In the genomic region with DNA sequence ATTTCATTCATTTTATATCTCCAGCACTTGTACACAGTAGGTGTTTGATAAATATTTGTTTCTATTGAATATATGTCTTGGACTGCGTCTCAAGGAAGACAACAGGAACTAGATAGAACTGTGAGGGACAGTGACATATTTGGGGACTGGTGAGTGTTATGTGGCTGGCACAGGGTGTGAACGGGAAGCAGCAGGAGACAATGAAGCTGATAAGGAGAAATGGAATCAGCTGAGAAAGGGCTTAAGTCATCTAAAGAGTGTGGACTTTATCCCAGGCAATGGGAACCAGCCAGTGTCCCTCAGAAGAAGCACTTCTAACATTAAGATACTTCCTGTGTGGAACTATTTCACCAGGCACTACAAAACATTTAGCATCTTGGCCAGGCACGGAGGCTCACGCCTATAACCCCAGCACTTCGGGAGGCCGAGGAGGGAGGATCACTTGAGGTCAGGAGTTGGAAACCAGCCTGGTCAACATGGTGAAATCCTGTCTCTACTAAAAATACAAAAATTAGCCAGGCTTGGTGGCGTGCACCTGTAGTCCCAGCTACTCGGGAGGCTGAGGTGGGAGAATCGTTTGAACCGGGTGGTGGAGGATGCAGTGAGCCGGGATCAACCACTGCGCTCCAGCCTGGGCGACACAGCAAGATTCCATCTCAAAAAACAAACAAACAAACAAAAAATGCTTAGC, we compare ENCODE assay signal across 22 cellular contexts. TPM values are rescaled to one million over a fixed set of nuclear protein-coding genes. Genes with fewer than 3 reads are reported as not detected.
A peak's percentile ranks its signal among the peaks of the same experiment; 100 is the strongest.
DNase-seq lines count a peak whose midpoint lies in the region; ATAC-seq, FAIRE-seq and TF ChIP-seq lines count a peak whose summit lies in the region.
"Had no signal": no experiment of that assay in that cellular context is flagged by ENCODE, and none has a peak within 500 bp of the region (broad histone marks: within the 10 kb centered on the region; RNA-seq: fewer than 3 reads in every experiment).

No MANE protein-coding gene starts in this region.

- H3K4me3 ChIP-seq in cardiac muscle cell: no peak overlapping the region
- H3K4me3 ChIP-seq in right atrium auricular region: no peak overlapping the region
- H3K4me3 ChIP-seq in tibial artery: no peak overlapping the region
- H3K4me3 ChIP-seq: colonic mucosa, GM12878, K562, sigmoid colon, vagina had no signal

- no peak for FAIRE-seq in GM12891 (lab: Jason Lieb, UNC)
- FAIRE-seq: GM12878, K562 had no signal

- no peak for TF ChIP-seq CTCF in cardiac muscle cell (IDR thresholded peaks at IDR 0.05; ENCODE audit: low read depth, low read length)
- no peak for TF ChIP-seq CTCF in right atrium auricular region (IDR thresholded peaks at IDR 0.05)
- no peak for TF ChIP-seq CTCF in tibial artery (IDR thresholded peaks at IDR 0.05)

- intact Hi-C loops in tibial artery (cut with DNase I; ENCODE audit: low total_unique reads): no loop called here

- peaks cover 12% of the 10 kb centered on the region for H3K36me3 Mint-ChIP-seq in T-helper 17 cell (ENCODE audit: low read depth)
- peaks cover 64% of the 10 kb centered on the region for H3K36me3 Mint-ChIP-seq in stimulated activated memory B cell treated with anti-CD40 and anti-IgM and Interleukin-4, amounts not matched to agents 10 μg/mL and 1 μg/mL and 100 μg/mL, for 72 hours

- no peaks in the 10 kb centered on the region for H3K9me3 ChIP-seq in cardiac muscle cell (ENCODE audit: low read depth)
- H3K9me3 ChIP-seq in right atrium auricular region: no peaks in the 10 kb centered on the region
- no peaks in the 10 kb centered on the region for H3K9me3 ChIP-seq in T-helper 17 cell (ENCODE audit: control insufficient read depth, low read length, poor library complexity, severe bottlenecking)
- H3K9me3 ChIP-seq in tibial artery: no peaks in the 10 kb centered on the region
- H3K9me3 ChIP-seq: colonic mucosa, sigmoid colon, vagina had no signal

- no peaks in the 10 kb centered on the region for H3K9me3 Mint-ChIP-seq in stimulated activated memory B cell treated with anti-CD40 and anti-IgM and Interleukin-4, amounts not matched to agents 10 μg/mL and 1 μg/mL and 100 μg/mL, for 72 hours
- H3K9me3 Mint-ChIP-seq: activated naive CD4-positive, alpha-beta T cell treated with anti-CD3 and anti-CD28 coated beads for 36 hours had no signal

- H3K27me3 ChIP-seq in cardiac muscle cell (no peaks in the 10 kb centered on the region), right atrium auricular region (no peaks in the 10 kb centered on the region), tibial artery (no peaks in the 10 kb centered on the region)
- H3K27me3 ChIP-seq: colonic mucosa, foreskin keratinocyte, sigmoid colon, vagina had no signal

- H3K27ac ChIP-seq in cardiac muscle cell: peak overlapping the region; percentile 43
- H3K27ac ChIP-seq in right atrium auricular region: no peak overlapping the region
- peak overlapping the region in 1 of 2 donors; percentile 78 for H3K27ac ChIP-seq in tibial artery
- H3K27ac ChIP-seq: colonic mucosa, epithelial cell of prostate, foreskin keratinocyte, sigmoid colon, vagina had no signal

- TF ChIP-seq POLR2A in GM12891 (IDR thresholded peaks at IDR 0.05; ENCODE audit: low read depth, low read length): no peak

- ATAC-seq in T-helper 17 cell: no peak
- no peak for ATAC-seq in stimulated activated memory B cell treated with anti-CD40 and anti-IgM and Interleukin-4, amounts not matched to agents 10 μg/mL and 1 μg/mL and 100 μg/mL, for 72 hours
- ATAC-seq: foreskin keratinocyte, GM12878, HCT116, K562 had no signal

- peak overlapping the region; percentile 49 for H3K27ac Mint-ChIP-seq in T-helper 17 cell
- H3K27ac Mint-ChIP-seq in stimulated activated memory B cell treated with anti-CD40 and anti-IgM and Interleukin-4, amounts not matched to agents 10 μg/mL and 1 μg/mL and 100 μg/mL, for 72 hours: peak overlapping the region; percentile 92

- no peak overlapping the region for H3K4me3 Mint-ChIP-seq in T-helper 17 cell
- no peak overlapping the region for H3K4me3 Mint-ChIP-seq in stimulated activated memory B cell treated with anti-CD40 and anti-IgM and Interleukin-4, amounts not matched to agents 10 μg/mL and 1 μg/mL and 100 μg/mL, for 72 hours
- H3K4me3 Mint-ChIP-seq: activated naive CD4-positive, alpha-beta T cell treated with anti-CD3 and anti-CD28 coated beads for 36 hours had no signal

- H3K4me1 ChIP-seq in cardiac muscle cell (ENCODE audit: low read depth) (peaks cover 16% of the 10 kb centered on the region), right atrium auricular region (peaks cover 0 to 45% of the 10 kb centered on the region in 2 donors), tibial artery (peaks cover 0 to 42% (median 31%) of the 10 kb centered on the region in 4 donors)
- H3K4me1 ChIP-seq: colonic mucosa had no signal

- no peaks in the 10 kb centered on the region for H3K27me3 Mint-ChIP-seq in T-helper 17 cell
- H3K27me3 Mint-ChIP-seq in stimulated activated memory B cell treated with anti-CD40 and anti-IgM and Interleukin-4, amounts not matched to agents 10 μg/mL and 1 μg/mL and 100 μg/mL, for 72 hours: no peaks in the 10 kb centered on the region

- DNase-seq in cardiac muscle cell (ENCODE audit: low read depth in 1 of 2, low spot score in 1 of 2) (no peak), right atrium auricular region (ENCODE audit: low spot score) (no peak), T-helper 17 cell (no peak), islet precursor cell (peak; percentile 17), tibial artery (no peak), SIG-M5 (lab: John Stamatoyannopoulos, UW) (no peak), GM12891 (ENCODE audit: insufficient read length, low spot score) (no peak)
- DNase-seq: activated naive CD4-positive, alpha-beta T cell treated with anti-CD3 and anti-CD28 coated beads for 36 hours; colonic mucosa; foreskin keratinocyte; GDM1; NCI-H1105; NCI-H2107; NCI-H524 treated with DMSO at 0.1 percent for 48 hours; sigmoid colon; stimulated activated CD4-positive, alpha-beta T cell treated with anti-CD3 and anti-CD28 coated beads, Interleukin-2, amount 100 ng/mL, for 24 hours had no signal

- H3K36me3 ChIP-seq in cardiac muscle cell: peaks cover under 1% of the 10 kb centered on the region
- peaks cover 48% of the 10 kb centered on the region for H3K36me3 ChIP-seq in right atrium auricular region
- peaks cover 19 to 74% (median 60%) of the 10 kb centered on the region in 3 donors for H3K36me3 ChIP-seq in tibial artery

- peaks cover 41% of the 10 kb centered on the region for H3K4me1 Mint-ChIP-seq in T-helper 17 cell
- H3K4me1 Mint-ChIP-seq in stimulated activated memory B cell treated with anti-CD40 and anti-IgM and Interleukin-4, amounts not matched to agents 10 μg/mL and 1 μg/mL and 100 μg/mL, for 72 hours: peaks cover 71% of the 10 kb centered on the region

TF ChIP-seq in GM12891, 5 proteins besides CTCF, POLR2A, EP300 and RAD21:
- no peak for TF ChIP-seq POU2F2 (IDR thresholded peaks at IDR 0.05; ENCODE audit: low read depth, low read length)
- TF ChIP-seq TAF1 (IDR thresholded peaks at IDR 0.05; ENCODE audit: low read depth, low read length): no peak
- TF ChIP-seq POLR2AphosphoS5 (IDR thresholded peaks at IDR 0.05; ENCODE audit: low read depth, low read length): no peak
- TF ChIP-seq SPI1 (IDR thresholded peaks at IDR 0.05; ENCODE audit: low read depth, low read length): no peak
- TF ChIP-seq PAX5 (IDR thresholded peaks at IDR 0.05; ENCODE audit: insufficient read depth, low read length, severe bottlenecking): no peak

RNA-seq across cellular contexts. Expression of a gene that starts 41.3 kb away (rescaled TPM):
- total RNA-seq in cardiac muscle cell (33.3 and 38.8 TPM in 2 replicates), right atrium auricular region (10 to 100 TPM; 29.9 to 31.6 TPM), T-helper 17 cell (10 to 100 TPM; 72.3 to 72.7 TPM)
- 40.0 and 44.5 TPM in 2 replicates for polyA plus RNA-seq in cardiac muscle cell
- polyA plus RNA-seq in GM12891 (2012; ENCODE audit: low read depth, missing spikeins): 87.2 TPM
